Comparison of ENCODE assay signal across 8 cellular contexts in the genomic region with DNA sequence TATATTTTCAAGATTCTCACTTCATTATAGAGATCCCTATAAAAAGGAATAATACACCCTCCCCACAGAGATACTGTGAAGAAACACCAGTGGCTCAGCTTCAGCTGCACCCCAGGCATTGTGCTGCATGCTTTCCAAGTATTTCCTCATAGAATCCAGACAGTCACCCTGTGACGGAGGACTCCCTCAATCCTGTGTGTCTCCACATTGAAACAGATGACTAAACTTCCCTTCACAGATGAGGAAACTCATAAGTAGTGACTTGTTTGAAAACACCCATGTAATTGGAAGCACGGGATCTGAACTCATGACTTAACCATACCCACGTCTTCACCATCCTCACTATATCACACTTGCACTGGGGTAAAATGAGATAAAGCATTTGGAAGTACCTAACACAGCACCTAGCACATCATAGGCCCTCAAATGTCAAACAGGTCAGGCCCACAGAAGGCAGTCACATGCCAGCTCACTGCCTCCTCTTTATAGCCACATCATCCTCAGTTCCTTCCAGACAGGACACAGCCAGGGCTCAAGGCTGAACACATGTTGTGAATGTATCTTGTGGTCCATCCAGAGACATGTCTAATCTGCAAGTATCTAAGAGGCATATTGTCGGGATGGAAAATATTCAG. TPM values are rescaled to one million over a fixed set of nuclear protein-coding genes. Genes with fewer than 3 reads are reported as not detected.
A peak's percentile ranks its signal among the peaks of the same experiment; 100 is the strongest.
DNase-seq lines count a peak whose midpoint lies in the region; TF ChIP-seq lines count a peak whose summit lies in the region.

No MANE protein-coding gene starts in this region.

- TF ChIP-seq CTCF in BJ (IDR thresholded peaks at IDR 0.05; ENCODE audit: insufficient read depth, low read depth, low read length) (no peak), fibroblast of pulmonary artery (IDR thresholded peaks at IDR 0.05; ENCODE audit: low read length, missing control alignments) (no peak), GM20000 (IDR thresholded peaks at IDR 0.05; ENCODE audit: extremely low read depth, missing control alignments) (no peak)

- DNase-seq in BJ (ENCODE audit: low read depth) (peak; percentile 74), RPMI7951 (ENCODE audit: low read depth) (peak; percentile 30), fibroblast of pulmonary artery (ENCODE audit: low read depth) (peak; percentile 95), pons (ENCODE audit: low spot score) (peak; percentile 59), OCI-M1 (lab: John Stamatoyannopoulos, UW) (no peak), iPS-NIHi7 (ENCODE audit: extremely low spot score) (no peak), GM20000 (ENCODE audit: low spot score) (no peak), NOMO-1 treated with dmso at 0.1 percent for 144 hours (lab: John Stamatoyannopoulos, UW; ENCODE audit: unreplicated experiment) (no peak)

- H3K27me3 ChIP-seq in BJ (ENCODE audit: control insufficient read depth, insufficient read depth, low read length), result no peaks in the 10 kb centered on the region

- POLR2A ChIA-PET in BJ (lab: Charles Lee), result interaction anchor here (0.5 to 0.6 kb wide), 2 partner anchors 148 to 238 kb away, joined by 3 read pairs; no protein-coding TSS in a partner anchor

- H3K36me3 ChIP-seq in BJ (ENCODE audit: control insufficient read depth, insufficient read depth, low read length), result peaks cover 8% of the 10 kb centered on the region

- CTCF ChIA-PET in BJ (lab: Yijun Ruan, JAX), result interaction anchor here (0.9 to 2.9 kb wide), 35 partner anchors 10 to 367 kb away, joined by 3 to 20 read pairs (median 4); a partner anchor contains a TSS

- H3K4me3 ChIP-seq in BJ (ENCODE audit: low read depth, low read length), result no peak overlapping the region
- H3K4me3 ChIP-seq in fibroblast of pulmonary artery (replicated peaks; ENCODE audit: low read depth, low read length), result no peak overlapping the region

RNA-seq across cellular contexts. Expression of a gene that starts 55.2 kb away (rescaled TPM):
- 14.7 and 20.4 TPM in 2 replicates for polyA plus RNA-seq in BJ (2011; rRNA removed)
- 33.5 and 34.2 TPM in 2 replicates for polyA minus RNA-seq in BJ (2011; rRNA and poly(A)+ RNA removed)
- 5.4 and 6.3 TPM in 2 replicates for total RNA-seq in RPMI7951 (2014; rRNA removed; shearing (Covaris generic))

Comparison
In these comparisons a context has a peak if more than half of its experiments do, and no peak if none do; other contexts are left out.
1. DNase-seq: peak in BJ (single experiment), RPMI7951 (single experiment), fibroblast of pulmonary artery (single experiment) and pons (single experiment); none in OCI-M1 (single experiment), iPS-NIHi7 (single experiment), GM20000 (single experiment) and NOMO-1 treated with dmso at 0.1 percent for 144 hours (single experiment).